26 cellular contexts compared by ENCODE assay signal in genomic region chr3:193029800-193030199, GRCh38.
DNase-seq lines count a peak whose midpoint lies in the region; ATAC-seq and TF ChIP-seq lines count a peak whose summit lies in the region.
"Had no signal": no experiment of that assay in that cellular context is flagged by ENCODE, and none has a peak within 500 bp of the region (broad histone marks: within the 10 kb centered on the region; RNA-seq: fewer than 3 reads in every experiment).

No MANE protein-coding gene starts in this region.

- TF ChIP-seq CTCF in OCI-LY3 (IDR thresholded peaks at IDR 0.05; ENCODE audit: low read depth, low read length) (no peak), lung (IDR thresholded peaks at IDR 0.05; ENCODE audit: control extremely low read depth, extremely low read depth) (no peak)

- H3K4me1 Mint-ChIP-seq in activated CD4-positive, alpha-beta T cell treated with anti-CD3 and anti-CD28 coated beads, Interleukin-2, amount 10 ng/mL, durations not matched to agents 7 days and 5 days, result peaks cover 7% of the 10 kb centered on the region
- H3K4me1 Mint-ChIP-seq: neural crest cell had no signal

- H3K4me3 ChIP-seq in OCI-LY3 (ENCODE audit: low read length) (no peak overlapping the region), lung (no peak overlapping the region)
- H3K4me3 ChIP-seq: coronary artery, psoas muscle, skin epidermis had no signal

- CTCF ChIA-PET in activated CD4-positive, alpha-beta T cell treated with anti-CD3 and anti-CD28 coated beads, Interleukin-2, amount 10 ng/mL, durations not matched to agents 7 days and 5 days (lab: Charles Lee), result interaction anchor here (1.8 kb wide), 1 partner anchor 9 kb away, joined by 3 read pairs; no protein-coding TSS in a partner anchor

- H3K36me3 ChIP-seq in OCI-LY3 (replicated peaks; ENCODE audit: low read depth, low read length), result no peaks in the 10 kb centered on the region
- no peaks in the 10 kb centered on the region for H3K36me3 ChIP-seq in lung (ENCODE audit: control insufficient read depth in 2 of 2, insufficient read depth in 2 of 2, low read length in 2 of 2)
- H3K36me3 ChIP-seq: BE2C, brain microvascular endothelial cell had no signal

- H4K20me1 ChIP-seq in OCI-LY3 (ENCODE audit: insufficient read depth, low read length), result no peaks in the 10 kb centered on the region

- no peaks in the 10 kb centered on the region for H3K79me2 ChIP-seq in OCI-LY3 (ENCODE audit: low read length)

- no peaks in the 10 kb centered on the region for H3K36me3 Mint-ChIP-seq in activated CD4-positive, alpha-beta T cell treated with anti-CD3 and anti-CD28 coated beads, Interleukin-2, amount 10 ng/mL, durations not matched to agents 7 days and 5 days (ENCODE audit: low read depth)
- H3K36me3 Mint-ChIP-seq: activated naive CD8-positive, alpha-beta T cell treated with anti-CD3 and anti-CD28 coated beads for 36 hours had no signal

- DNase-seq in NCI-H2171 treated with DMSO at 0.1 percent for 48 hours (lab: John Stamatoyannopoulos, UW) (peak; percentile 14), NCI-H2171 (lab: John Stamatoyannopoulos, UW) (no peak), NCI-H2029 (lab: John Stamatoyannopoulos, UW) (peak; percentile 85), lung (ENCODE audit: low spot score) (no peak)
- DNase-seq in activated CD4-positive, alpha-beta T cell treated with anti-CD3 and anti-CD28 coated beads, Interleukin-2, amount 10 ng/mL, durations not matched to agents 7 days and 5 days, result no peak
- DNase-seq in activated naive CD4-positive, alpha-beta T cell (lab: John Stamatoyannopoulos, UW), result no peak
- DNase-seq: activated CD4-positive, alpha-beta T cell treated with anti-CD3 and anti-CD28 coated beads for 48 hours; activated naive CD8-positive, alpha-beta T cell treated with anti-CD3 and anti-CD28 coated beads for 36 hours; BE2C; KG1; left colon; NCI-H1436 treated with DMSO at 0.1 percent for 48 hours; NCI-H524; OCI-M1; psoas muscle; SIG-M5; stimulated activated CD4-positive, alpha-beta T cell treated with anti-CD3 and anti-CD28 coated beads, Interleukin-2, amount 100 ng/mL, for 24 hours; stimulated activated naive CD4-positive, alpha-beta T cell had no signal

- 4 to 11% methylated on average over 2 of the region's 2 CpGs for WGBS in lung, 2 donors

- H2AFZ ChIP-seq in OCI-LY3 (ENCODE audit: low read depth, low read length), result no peak overlapping the region

- no peak overlapping the region for H3K9ac ChIP-seq in OCI-LY3 (ENCODE audit: low read length)

- H3K27ac Mint-ChIP-seq in activated CD4-positive, alpha-beta T cell treated with anti-CD3 and anti-CD28 coated beads, Interleukin-2, amount 10 ng/mL, durations not matched to agents 7 days and 5 days, result no peak overlapping the region
- H3K27ac Mint-ChIP-seq: activated naive CD8-positive, alpha-beta T cell treated with anti-CD3 and anti-CD28 coated beads for 36 hours; activated T-helper 17 cell treated with anti-CD3 and anti-CD28 coated beads, Interleukin-2, amount 50 U/mL, for 72 hours; HFFc6 had no signal

- H3K9me3 ChIP-seq in OCI-LY3 (ENCODE audit: insufficient read depth, low read length), result no peaks in the 10 kb centered on the region
- no peaks in the 10 kb centered on the region for H3K9me3 ChIP-seq in lung (ENCODE audit: control insufficient read depth in 2 of 2, insufficient read depth in 1 of 2, low read length in 1 of 2)
- H3K9me3 ChIP-seq: BE2C, psoas muscle had no signal

- H3K4me2 ChIP-seq in OCI-LY3 (ENCODE audit: low read length), result 0 out of 2 replicates have a peak overlapping the region, but pooled peaks have one; percentile 3

- no peak overlapping the region for H3K4me3 Mint-ChIP-seq in activated CD4-positive, alpha-beta T cell treated with anti-CD3 and anti-CD28 coated beads, Interleukin-2, amount 10 ng/mL, durations not matched to agents 7 days and 5 days
- H3K4me3 Mint-ChIP-seq: activated naive CD8-positive, alpha-beta T cell treated with anti-CD3 and anti-CD28 coated beads for 36 hours; activated T-helper 17 cell treated with anti-CD3 and anti-CD28 coated beads, Interleukin-2, amount 50 U/mL, for 72 hours; HFFc6; neural crest cell had no signal

- ATAC-seq in lung (ENCODE audit: insufficient read depth, low FRiP score) (peak; percentile 49), GM18861 (IDR thresholded peaks at IDR 0.05; ENCODE audit: unreplicated experiment) (no peak)
- ATAC-seq: activated T-helper 17 cell treated with anti-CD3 and anti-CD28 coated beads, Interleukin-2, amount 50 U/mL, for 72 hours; left colon; psoas muscle had no signal

- POLR2A ChIA-PET in activated CD4-positive, alpha-beta T cell treated with anti-CD3 and anti-CD28 coated beads, Interleukin-2, amount 10 ng/mL, durations not matched to agents 7 days and 5 days (lab: Charles Lee), result no interaction called here

- H3K27me3 ChIP-seq in OCI-LY3 (ENCODE audit: low read depth, low read length), result no peaks in the 10 kb centered on the region
- no peaks in the 10 kb centered on the region for H3K27me3 ChIP-seq in lung (ENCODE audit: control insufficient read depth, insufficient read depth)
- H3K27me3 ChIP-seq: BE2C, brain microvascular endothelial cell had no signal

- H3K4me1 ChIP-seq in OCI-LY3 (ENCODE audit: low read length) (peaks cover 30% of the 10 kb centered on the region), lung (ENCODE audit: control insufficient read depth in 2 of 2, insufficient read depth in 2 of 2, low read length in 2 of 2) (no peaks in the 10 kb centered on the region)
- H3K4me1 ChIP-seq: BE2C, psoas muscle had no signal

- peaks cover 7% of the 10 kb centered on the region for H3K27me3 Mint-ChIP-seq in activated CD4-positive, alpha-beta T cell treated with anti-CD3 and anti-CD28 coated beads, Interleukin-2, amount 10 ng/mL, durations not matched to agents 7 days and 5 days
- H3K27me3 Mint-ChIP-seq: activated T-helper 17 cell treated with anti-CD3 and anti-CD28 coated beads, Interleukin-2, amount 50 U/mL, for 72 hours had no signal

- H3K27ac ChIP-seq in OCI-LY3 (ENCODE audit: low read length), result no peak overlapping the region
- H3K27ac ChIP-seq in lung (ENCODE audit: low read depth in 1 of 2, low read length in 1 of 2), result no peak overlapping the region
- H3K27ac ChIP-seq: brain microvascular endothelial cell, coronary artery, psoas muscle, skin epidermis had no signal

- no peaks in the 10 kb centered on the region for H3K9me3 Mint-ChIP-seq in activated CD4-positive, alpha-beta T cell treated with anti-CD3 and anti-CD28 coated beads, Interleukin-2, amount 10 ng/mL, durations not matched to agents 7 days and 5 days
- H3K9me3 Mint-ChIP-seq: activated naive CD8-positive, alpha-beta T cell treated with anti-CD3 and anti-CD28 coated beads for 36 hours; activated T-helper 17 cell treated with anti-CD3 and anti-CD28 coated beads, Interleukin-2, amount 50 U/mL, for 72 hours; HFFc6; neural crest cell had no signal

Comparison
In these comparisons a context has a peak if more than half of its experiments do, and no peak if none do; other contexts are left out.
1. DNase-seq: peak in NCI-H2171 treated with DMSO at 0.1 percent for 48 hours (single experiment) and NCI-H2029 (single experiment); none in NCI-H2171 (single experiment), lung (single experiment), activated CD4-positive, alpha-beta T cell treated with anti-CD3 and anti-CD28 coated beads, Interleukin-2, amount 10 ng/mL, durations not matched to agents 7 days and 5 days (single experiment) and activated naive CD4-positive, alpha-beta T cell (0 of 4).